In the genomic region with DNA sequence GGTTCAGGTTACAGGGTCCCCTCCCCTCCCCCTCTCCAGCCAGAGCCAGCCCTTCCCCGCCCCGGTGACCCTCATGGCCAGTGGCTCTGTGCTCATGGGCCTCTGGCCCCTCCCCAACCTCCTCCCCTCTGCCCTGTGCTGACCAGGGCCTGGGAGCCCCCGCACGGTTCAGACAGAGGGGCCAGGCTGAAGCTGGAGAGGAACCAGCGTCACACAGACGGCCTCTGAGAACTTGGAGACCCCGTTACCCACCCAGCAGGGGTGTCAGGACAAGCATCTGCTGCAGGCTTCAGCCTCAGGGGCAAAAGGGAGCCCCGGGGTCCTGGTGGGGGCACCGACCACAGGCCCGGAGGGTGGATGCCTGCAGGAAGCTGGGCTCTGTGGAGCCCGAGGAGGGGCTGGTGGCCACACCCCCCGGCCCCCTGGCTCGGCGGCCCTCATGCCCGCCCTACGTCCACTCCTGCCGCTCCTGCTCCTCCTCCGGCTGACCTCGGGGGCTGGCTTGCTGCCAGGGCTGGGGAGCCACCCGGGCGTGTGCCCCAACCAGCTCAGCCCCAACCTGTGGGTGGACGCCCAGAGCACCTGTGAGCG, we compare ENCODE assay signal across 12 cellular contexts. TPM values are rescaled to one million over a fixed set of nuclear protein-coding genes. Genes with fewer than 3 reads are reported as not detected.
DNase-seq lines count a peak whose midpoint lies in the region; ATAC-seq lines count a peak whose summit lies in the region.
"Had no signal": no experiment of that assay in that cellular context is flagged by ENCODE, and none has a peak within 500 bp of the region (broad histone marks: within the 10 kb centered on the region; RNA-seq: fewer than 3 reads in every experiment).

A gene with protein sequence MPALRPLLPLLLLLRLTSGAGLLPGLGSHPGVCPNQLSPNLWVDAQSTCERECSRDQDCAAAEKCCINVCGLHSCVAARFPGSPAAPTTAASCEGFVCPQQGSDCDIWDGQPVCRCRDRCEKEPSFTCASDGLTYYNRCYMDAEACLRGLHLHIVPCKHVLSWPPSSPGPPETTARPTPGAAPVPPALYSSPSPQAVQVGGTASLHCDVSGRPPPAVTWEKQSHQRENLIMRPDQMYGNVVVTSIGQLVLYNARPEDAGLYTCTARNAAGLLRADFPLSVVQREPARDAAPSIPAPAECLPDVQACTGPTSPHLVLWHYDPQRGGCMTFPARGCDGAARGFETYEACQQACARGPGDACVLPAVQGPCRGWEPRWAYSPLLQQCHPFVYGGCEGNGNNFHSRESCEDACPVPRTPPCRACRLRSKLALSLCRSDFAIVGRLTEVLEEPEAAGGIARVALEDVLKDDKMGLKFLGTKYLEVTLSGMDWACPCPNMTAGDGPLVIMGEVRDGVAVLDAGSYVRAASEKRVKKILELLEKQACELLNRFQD (plus strand): TSS at position 171 of the 591 bp plus-strand sequence. CDS start 269 bp downstream, at position 440.

- H3K4me1 Mint-ChIP-seq in naive thymus-derived CD8-positive, alpha-beta T cell = peaks cover 0 to 9% (median 0%) of the 10 kb centered on the region in 4 donors
- H3K4me1 Mint-ChIP-seq in activated CD8-positive, alpha-beta memory T cell treated with anti-CD3 and anti-CD28 coated beads, Interleukin-2, amount 10 ng/mL, durations not matched to agents 7 days and 5 days = peaks cover 4% of the 10 kb centered on the region

- peaks cover 0 to 10% (median 4%) of the 10 kb centered on the region in 3 donors for H3K36me3 Mint-ChIP-seq in naive thymus-derived CD8-positive, alpha-beta T cell
- H3K36me3 Mint-ChIP-seq in activated CD8-positive, alpha-beta memory T cell treated with anti-CD3 and anti-CD28 coated beads, Interleukin-2, amount 10 ng/mL, durations not matched to agents 7 days and 5 days = no peaks in the 10 kb centered on the region
- H3K36me3 Mint-ChIP-seq: activated naive CD4-positive, alpha-beta T cell treated with anti-CD3 and anti-CD28 coated beads, Interleukin-2, amount 50 U/mL, for 24 hours had no signal

- peaks cover 18% of the 10 kb centered on the region for H3K36me3 ChIP-seq in iPS DF 6.9 (ENCODE audit: control insufficient read depth, insufficient read depth, low read length)

- H3K27me3 Mint-ChIP-seq in naive thymus-derived CD8-positive, alpha-beta T cell = no peaks in the 10 kb centered on the region
- no peaks in the 10 kb centered on the region for H3K27me3 Mint-ChIP-seq in activated CD8-positive, alpha-beta memory T cell treated with anti-CD3 and anti-CD28 coated beads, Interleukin-2, amount 10 ng/mL, durations not matched to agents 7 days and 5 days
- H3K27me3 Mint-ChIP-seq: activated naive CD4-positive, alpha-beta T cell treated with anti-CD3 and anti-CD28 coated beads, Interleukin-2, amount 50 U/mL, for 24 hours had no signal

- no peak for ATAC-seq in GM21825 (IDR thresholded peaks at IDR 0.05; ENCODE audit: unreplicated experiment)
- ATAC-seq in naive thymus-derived CD8-positive, alpha-beta T cell = no peak
- ATAC-seq in activated CD8-positive, alpha-beta memory T cell treated with anti-CD3 and anti-CD28 coated beads, Interleukin-2, amount 10 ng/mL, durations not matched to agents 7 days and 5 days = no peak

- intact Hi-C loops in posterior vena cava (cut with DNase I) = loop anchor here in 1 of 2 donors (5.0 kb wide), 1 partner anchor 39 kb away; a partner anchor contains a TSS

- no peak within 1 kb of the TSS for H3K27ac Mint-ChIP-seq in naive thymus-derived CD8-positive, alpha-beta T cell
- no peak within 1 kb of the TSS for H3K27ac Mint-ChIP-seq in activated CD8-positive, alpha-beta memory T cell treated with anti-CD3 and anti-CD28 coated beads, Interleukin-2, amount 10 ng/mL, durations not matched to agents 7 days and 5 days
- H3K27ac Mint-ChIP-seq: activated naive CD4-positive, alpha-beta T cell treated with anti-CD3 and anti-CD28 coated beads, Interleukin-2, amount 50 U/mL, for 24 hours had no signal

- POLR2A ChIA-PET in naive thymus-derived CD8-positive, alpha-beta T cell (lab: Charles Lee) = interaction anchor here (0.8 kb wide), 1 partner anchor 41 kb away, joined by 3 read pairs; no protein-coding TSS in a partner anchor

- peak; percentile 36 for DNase-seq in GM03348 (ENCODE audit: low spot score)
- peak; percentile 74 for DNase-seq in RPMI8226
- DNase-seq in iPS DF 6.9 (ENCODE audit: low read depth, low spot score) = no peak
- DNase-seq in posterior vena cava (ENCODE audit: low spot score) = peak; percentile 85
- DNase-seq in naive thymus-derived CD8-positive, alpha-beta T cell = no peak
- DNase-seq in activated CD8-positive, alpha-beta memory T cell treated with anti-CD3 and anti-CD28 coated beads, Interleukin-2, amount 10 ng/mL, durations not matched to agents 7 days and 5 days = no peak
- DNase-seq in activated T-cell treated with anti-CD3 and anti-CD28 coated beads, Interleukin-2, amount 50 U/mL, for 1 hour = no peak
- DNase-seq: activated CD4-positive, CD25-positive, alpha-beta regulatory T cell; stimulated activated CD4-positive, alpha-beta T cell treated with anti-CD3 and anti-CD28 coated beads, Interleukin-4, amount 100 ng/mL, for 24 hours; tibial artery had no signal

- CTCF ChIA-PET in activated CD8-positive, alpha-beta memory T cell treated with anti-CD3 and anti-CD28 coated beads, Interleukin-2, amount 10 ng/mL, durations not matched to agents 7 days and 5 days (lab: Charles Lee) = no interaction called here

- H3K4me3 Mint-ChIP-seq in naive thymus-derived CD8-positive, alpha-beta T cell = no peak within 1 kb of the TSS
- no peak within 1 kb of the TSS for H3K4me3 Mint-ChIP-seq in activated CD8-positive, alpha-beta memory T cell treated with anti-CD3 and anti-CD28 coated beads, Interleukin-2, amount 10 ng/mL, durations not matched to agents 7 days and 5 days
- H3K4me3 Mint-ChIP-seq: activated naive CD4-positive, alpha-beta T cell treated with anti-CD3 and anti-CD28 coated beads, Interleukin-2, amount 50 U/mL, for 24 hours had no signal

- WGBS in iPS DF 6.9 (ENCODE audit: insufficient coverage, insufficient read length) = no CpG with 5 or more reads among the region's 23 CpGs

- H3K27me3 ChIP-seq in iPS DF 6.9 (ENCODE audit: control insufficient read depth, insufficient read depth, low read length) = no peaks in the 10 kb centered on the region

- peak within 1 kb of the TSS; percentile 10; the same call in 1 of the 2 replicates for H3K4me3 ChIP-seq in iPS DF 6.9 (ENCODE audit: low read length)
- H3K4me3 ChIP-seq: tibial artery had no signal

- peaks cover 14% of the 10 kb centered on the region for H3K4me1 ChIP-seq in iPS DF 6.9 (ENCODE audit: control insufficient read depth, insufficient read depth, low read length)

- no peaks in the 10 kb centered on the region for H3K9me3 ChIP-seq in iPS DF 6.9 (ENCODE audit: control insufficient read depth, insufficient read depth, low read length)
- H3K9me3 ChIP-seq: tibial artery had no signal

- no peaks in the 10 kb centered on the region for H3K9me3 Mint-ChIP-seq in naive thymus-derived CD8-positive, alpha-beta T cell
- no peaks in the 10 kb centered on the region for H3K9me3 Mint-ChIP-seq in activated CD8-positive, alpha-beta memory T cell treated with anti-CD3 and anti-CD28 coated beads, Interleukin-2, amount 10 ng/mL, durations not matched to agents 7 days and 5 days (ENCODE audit: low read depth)
- H3K9me3 Mint-ChIP-seq: activated naive CD4-positive, alpha-beta T cell treated with anti-CD3 and anti-CD28 coated beads, Interleukin-2, amount 50 U/mL, for 24 hours had no signal

- H3K27ac ChIP-seq in iPS DF 6.9 (ENCODE audit: low read length) = no peak within 1 kb of the TSS
- H3K27ac ChIP-seq: tibial artery had no signal

RNA-seq across cellular contexts. Expression of the gene that starts here (rescaled TPM):
- under 1 TPM; 0.14 TPM for total RNA-seq in posterior vena cava
- under 1 TPM; 0.47 to 0.57 TPM for total RNA-seq in naive thymus-derived CD8-positive, alpha-beta T cell
- polyA plus RNA-seq in naive thymus-derived CD8-positive, alpha-beta T cell = under 1 TPM in 1 of 3 donors, not detected in 2; 0.07 TPM
- total RNA-seq in activated CD8-positive, alpha-beta memory T cell treated with anti-CD3 and anti-CD28 coated beads, Interleukin-2, amount 10 ng/mL, durations not matched to agents 7 days and 5 days = under 1 TPM; 0.12 to 0.23 TPM

Comparison
In these comparisons a context has a peak if more than half of its experiments do, and no peak if none do; other contexts are left out.
1. Peak in DNase-seq in posterior vena cava; RNA of the gene not detected or under 1 TPM.
2. DNase-seq: peak in GM03348 (single experiment) and RPMI8226 (single experiment); none in iPS DF 6.9 (single experiment), naive thymus-derived CD8-positive, alpha-beta T cell (0 of 10), activated CD8-positive, alpha-beta memory T cell treated with anti-CD3 and anti-CD28 coated beads, Interleukin-2, amount 10 ng/mL, durations not matched to agents 7 days and 5 days (single experiment) and activated T-cell treated with anti-CD3 and anti-CD28 coated beads, Interleukin-2, amount 50 U/mL, for 1 hour (single experiment).